10 cellular contexts compared by ENCODE assay signal in the genomic region with DNA sequence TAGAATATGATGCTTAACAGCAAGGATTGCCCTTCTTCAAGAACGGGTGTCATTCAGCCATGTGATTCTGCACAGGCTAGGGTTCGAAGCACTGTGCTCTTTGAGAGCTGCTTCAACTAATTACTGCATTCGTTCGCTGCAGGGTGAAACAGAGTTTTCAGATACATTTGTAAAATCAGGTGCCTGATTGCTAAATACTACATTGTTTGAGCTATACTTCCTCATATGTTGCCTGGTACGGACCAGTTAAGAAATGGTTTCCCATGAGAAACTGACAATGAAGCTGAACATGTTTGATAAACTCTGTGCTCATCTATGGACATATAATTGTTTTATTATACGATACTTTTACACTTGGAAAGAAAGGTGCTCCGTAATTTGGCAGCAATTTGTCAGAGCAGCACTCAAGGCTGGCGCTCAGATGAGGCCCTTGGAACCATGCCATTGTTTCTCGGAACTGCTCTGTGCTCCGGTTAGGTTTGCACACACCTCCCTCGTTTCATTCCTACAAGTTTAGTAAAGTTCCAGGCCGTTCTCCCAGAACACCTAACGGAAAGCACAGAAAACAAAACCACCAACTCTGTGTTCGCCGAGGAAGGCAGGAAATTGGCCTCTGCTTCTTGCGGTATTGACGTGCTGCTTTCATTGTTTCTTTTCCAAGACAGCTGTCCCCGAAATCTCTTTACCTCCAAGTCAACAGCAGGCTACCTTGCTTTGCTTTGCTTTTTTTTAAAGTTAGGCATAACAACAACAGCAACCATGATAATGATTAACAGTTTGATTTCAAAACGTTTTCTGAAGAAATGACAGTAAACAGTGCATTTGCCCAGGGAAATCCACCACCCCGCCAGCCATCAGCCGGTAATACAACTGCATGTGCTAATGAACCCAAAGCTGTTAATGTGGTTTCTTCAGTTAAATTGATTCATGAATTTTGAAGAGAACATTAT.
A peak's percentile ranks its signal among the peaks of the same experiment; 100 is the strongest.
DNase-seq lines count a peak whose midpoint lies in the region; ATAC-seq and TF ChIP-seq lines count a peak whose summit lies in the region.
"Had no signal": no experiment of that assay in that cellular context is flagged by ENCODE, and none has a peak within 500 bp of the region (broad histone marks: within the 10 kb centered on the region; RNA-seq: fewer than 3 reads in every experiment).

No MANE protein-coding gene starts in this region.

- DNase-seq in Right ventricle myocardium superior (peak; percentile 41), Right ventricle myocardium inferior (ENCODE audit: missing footprints) (no peak), cardiac fibroblast (ENCODE audit: low read depth in 2 of 2) (peak; percentile 1 to 37), mucosa of gallbladder (ENCODE audit: low spot score) (peak; percentile 11), activated gamma-delta T cell (lab: John Stamatoyannopoulos, UW) (no peak), AG08395 (ENCODE audit: low spot score) (no peak), DMS53 (lab: John Stamatoyannopoulos, UW) (no peak)
- DNase-seq: NCI-H2081 treated with DMSO at 0.1 percent for 48 hours had no signal

- intact Hi-C loops in Right ventricle myocardium superior (cut with DNase I), result no loop called here
- intact Hi-C loops in Right ventricle myocardium inferior (cut with DNase I), result no loop called here

- H3K4me3 ChIP-seq in cardiac fibroblast (replicated peaks in 1 of 2; ENCODE audit: low read depth in 2 of 2, low read length in 2 of 2), result no peak overlapping the region

- peak; percentile 58 for ATAC-seq in Right ventricle myocardium superior (ENCODE audit: poor library complexity)
- no peak for ATAC-seq in Right ventricle myocardium inferior
- no peak for ATAC-seq in HG02981 (IDR thresholded peaks at IDR 0.05; ENCODE audit: unreplicated experiment)
- ATAC-seq: HCT116 had no signal

- TF ChIP-seq CTCF in cardiac fibroblast (IDR thresholded peaks at IDR 0.05; ENCODE audit: low read depth, low read length), result no peak

Comparison
In these comparisons a context has a peak if more than half of its experiments do, and no peak if none do; other contexts are left out.
1. DNase-seq: peak in Right ventricle myocardium superior (single experiment), cardiac fibroblast (2 of 2) and mucosa of gallbladder (single experiment); none in Right ventricle myocardium inferior (single experiment), activated gamma-delta T cell (single experiment), AG08395 (single experiment) and DMS53 (single experiment).